8 cellular contexts compared by ENCODE assay signal in the genomic region with DNA sequence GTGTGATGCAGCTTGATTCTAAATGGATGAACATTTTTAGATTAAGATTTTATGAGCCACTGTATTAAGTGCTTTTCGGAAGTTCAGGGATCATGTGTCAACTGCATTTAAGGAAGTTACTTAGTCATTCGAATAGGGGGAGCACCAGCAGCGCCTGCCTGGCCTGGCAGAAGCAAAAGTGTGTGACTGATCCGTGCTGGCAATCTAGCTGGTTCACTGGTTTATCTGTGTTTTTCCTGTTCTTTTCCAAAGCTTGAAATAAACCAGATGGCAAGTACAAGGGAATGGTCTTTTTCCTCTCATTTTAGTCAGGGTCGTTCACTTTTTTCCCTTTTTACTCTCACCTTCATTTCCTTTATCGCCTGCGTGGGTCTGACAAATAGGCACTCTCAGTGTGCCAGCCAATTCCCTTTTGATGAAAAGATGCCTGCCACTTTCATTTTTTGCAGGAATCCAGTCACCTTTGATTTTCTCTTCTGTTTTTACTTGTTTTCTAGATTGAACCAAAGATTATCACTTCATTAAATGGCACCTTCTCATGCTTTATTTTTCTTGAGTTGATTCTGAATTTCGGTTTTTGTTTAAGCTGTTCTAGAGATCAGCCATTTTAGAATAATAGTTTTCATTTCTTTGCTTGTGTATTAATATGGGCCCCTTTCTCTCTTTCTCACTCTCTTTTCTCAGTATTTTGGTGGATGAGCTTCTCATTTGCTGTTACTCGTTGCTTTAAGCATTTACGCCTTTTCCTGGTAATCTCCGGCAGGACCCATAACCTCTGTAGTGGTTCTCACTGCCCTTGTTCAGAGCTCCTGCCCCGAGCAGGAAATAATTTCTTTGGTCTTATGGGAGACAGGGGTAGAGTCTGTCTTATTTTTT. TPM values are rescaled to one million over a fixed set of nuclear protein-coding genes. Genes with fewer than 3 reads are reported as not detected.
DNase-seq lines count a peak whose midpoint lies in the region; ATAC-seq, FAIRE-seq and TF ChIP-seq lines count a peak whose summit lies in the region.

No MANE protein-coding gene starts in this region.

- H3K9me3 Mint-ChIP-seq in T-helper 1 cell treated with Interleukin-12 subunit alpha and Interleukin-12 subunit beta and Interleukin-4 antibody, amounts not matched to agents 30 μg/mL and 1 μg/mL, for 36 hours: no peaks in the 10 kb centered on the region

- H3K4me1 Mint-ChIP-seq in T-helper 1 cell treated with Interleukin-12 subunit alpha and Interleukin-12 subunit beta and Interleukin-4 antibody, amounts not matched to agents 30 μg/mL and 1 μg/mL, for 36 hours (ENCODE audit: low read depth): peaks cover 34% of the 10 kb centered on the region

- peaks cover 13% of the 10 kb centered on the region for H3K36me3 Mint-ChIP-seq in T-helper 1 cell treated with Interleukin-12 subunit alpha and Interleukin-12 subunit beta and Interleukin-4 antibody, amounts not matched to agents 30 μg/mL and 1 μg/mL, for 36 hours (ENCODE audit: low read depth)

- ATAC-seq in left lobe of liver (peak; percentile 17), GM21737 (IDR thresholded peaks at IDR 0.05; ENCODE audit: unreplicated experiment) (no peak)

- FAIRE-seq in urothelium cell line (lab: Jason Lieb, UNC): no peak

- H3K4me3 ChIP-seq in cardiac fibroblast (replicated peaks in 1 of 2; ENCODE audit: low read depth in 2 of 2, low read length in 2 of 2): peak overlapping the region; percentile 12 to 43

- H3K27ac Mint-ChIP-seq in T-helper 1 cell treated with Interleukin-12 subunit alpha and Interleukin-12 subunit beta and Interleukin-4 antibody, amounts not matched to agents 30 μg/mL and 1 μg/mL, for 36 hours: peak overlapping the region; percentile 91

- H3K27me3 Mint-ChIP-seq in T-helper 1 cell treated with Interleukin-12 subunit alpha and Interleukin-12 subunit beta and Interleukin-4 antibody, amounts not matched to agents 30 μg/mL and 1 μg/mL, for 36 hours (ENCODE audit: low read depth): no peaks in the 10 kb centered on the region

- peak; percentile 52 for DNase-seq in COLO829 (ENCODE audit: low spot score)
- peak; percentile 61 for DNase-seq in HPDE6-E6E7 (ENCODE audit: extremely low spot score)
- peak; percentile 85 to 89 for DNase-seq in cardiac fibroblast (ENCODE audit: low read depth in 2 of 2)
- DNase-seq in left lobe of liver (ENCODE audit: low spot score): peak; percentile 70
- peak; percentile 5 for DNase-seq in stimulated activated CD8-positive, alpha-beta memory T cell treated with anti-CD3 and anti-CD28 coated beads, Interleukin-12 subunit alpha, Interleukin-12 subunit beta, amount 100 ng/mL, for 4 hours (ENCODE audit: low read depth)
- no peak for DNase-seq in urothelium cell line (ENCODE audit: low spot score)

- TF ChIP-seq CTCF in cardiac fibroblast (IDR thresholded peaks at IDR 0.05; ENCODE audit: low read depth, low read length): no peak

- H3K4me3 Mint-ChIP-seq in T-helper 1 cell treated with Interleukin-12 subunit alpha and Interleukin-12 subunit beta and Interleukin-4 antibody, amounts not matched to agents 30 μg/mL and 1 μg/mL, for 36 hours: no peak overlapping the region

RNA-seq across cellular contexts. Expression of a gene that starts 2.8 kb away (rescaled TPM):
- 385 TPM for total RNA-seq in left lobe of liver
